ENCODE assay signal across 17 cellular contexts in the genomic region with DNA sequence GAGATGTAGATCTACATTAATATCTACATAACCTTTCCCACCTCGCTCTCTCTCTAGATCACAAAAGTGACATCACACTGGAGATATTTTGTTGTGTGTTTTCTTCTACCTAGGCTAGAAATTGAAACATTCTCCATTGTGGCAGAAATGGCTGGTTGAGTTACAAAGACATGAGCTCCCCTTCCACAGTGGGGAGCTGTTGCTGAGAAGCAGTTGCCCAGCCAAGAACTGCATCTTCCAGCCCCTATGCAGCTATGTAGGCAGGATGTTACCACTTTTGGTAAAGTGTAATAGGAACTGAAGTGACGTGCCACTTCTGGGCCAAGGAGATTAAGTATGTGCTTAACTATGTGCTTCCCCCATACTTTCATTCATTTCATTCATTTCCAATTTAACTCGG.
DNase-seq lines count a peak whose midpoint lies in the region; ATAC-seq, FAIRE-seq and TF ChIP-seq lines count a peak whose summit lies in the region.
"Had no signal": no experiment of that assay in that cellular context is flagged by ENCODE, and none has a peak within 500 bp of the region (broad histone marks: within the 10 kb centered on the region; RNA-seq: fewer than 3 reads in every experiment).

No MANE protein-coding gene starts in this region.

- H3K27ac ChIP-seq in H9 (ENCODE audit: insufficient read length, low read depth, low read length) (no peak overlapping the region), RWPE2 (ENCODE audit: poor library complexity, severe bottlenecking) (no peak overlapping the region), foreskin keratinocyte (no peak overlapping the region), neuronal stem cell (replicated peaks; ENCODE audit: low read length) (no peak overlapping the region)
- H3K27ac ChIP-seq: KMS-11 had no signal

- H3K79me1 ChIP-seq in H9 (ENCODE audit: insufficient read depth, low read depth, low read length, poor library complexity, severe bottlenecking) (no peaks in the 10 kb centered on the region), neuronal stem cell (ENCODE audit: low read depth, low read length) (no peaks in the 10 kb centered on the region)

- intact Hi-C loops in posterior vena cava (cut with DNase I) = no loop called here

- no peak for FAIRE-seq in D721Med (lab: Jason Lieb, UNC)
- FAIRE-seq: endometrium, H54 had no signal

- no peak overlapping the region for H3K4me3 Mint-ChIP-seq in H9
- H3K4me3 Mint-ChIP-seq: CD4-positive, alpha-beta T cell had no signal

- H3T11ph ChIP-seq in H9 (ENCODE audit: low read length) = no peak overlapping the region

- H2BK5ac ChIP-seq in H9 (ENCODE audit: insufficient read length, low read length) = no peak overlapping the region
- H2BK5ac ChIP-seq in neuronal stem cell (ENCODE audit: low read length) = no peak overlapping the region

- peaks cover 0 to 4% (median 2%) of the 10 kb centered on the region in 3 experiments; a peak in 2 of 7 replicates for H3K36me3 Mint-ChIP-seq in H9 (ENCODE audit: insufficient read depth in 1 of 3, low read depth in 3 of 3)

- H2BK20ac ChIP-seq in H9 (ENCODE audit: low read depth, low read length, poor library complexity, severe bottlenecking) = no peak overlapping the region

- H3K9me3 ChIP-seq in H9 (ENCODE audit: control insufficient read depth, low read depth, low read length) = no peaks in the 10 kb centered on the region
- H3K9me3 ChIP-seq in RWPE2 (ENCODE audit: severe bottlenecking) = no peaks in the 10 kb centered on the region
- H3K9me3 ChIP-seq in neuronal stem cell (replicated peaks in 1 of 2; ENCODE audit: control insufficient read depth in 2 of 2, insufficient read depth in 1 of 2, low read depth in 1 of 2, low read length in 2 of 2) = no peaks in the 10 kb centered on the region

- H3K36me3 ChIP-seq in RWPE2 (ENCODE audit: low read depth) = no peaks in the 10 kb centered on the region
- H3K36me3 ChIP-seq in neuronal stem cell (replicated peaks in 1 of 2; ENCODE audit: control insufficient read depth in 2 of 2, insufficient read depth in 2 of 2, low read length in 2 of 2) = no peaks in the 10 kb centered on the region

- ATAC-seq in RWPE2 (ENCODE audit: low read depth) (no peak), foreskin keratinocyte (no peak), GM18909 (IDR thresholded peaks at IDR 0.05; ENCODE audit: poor library complexity, unreplicated experiment) (no peak)
- ATAC-seq: activated CD4-positive, CD25-positive, alpha-beta regulatory T cell treated with anti-CD3 and anti-CD28 coated beads, Interleukin-2, amount 50 U/mL, for 24 hours had no signal

- no peak overlapping the region for H3K9ac ChIP-seq in H9 (ENCODE audit: extremely low read depth, insufficient read length, low read length)
- no peak overlapping the region for H3K9ac ChIP-seq in neuronal stem cell (ENCODE audit: low read depth, low read length, poor library complexity)
- H3K9ac ChIP-seq: KMS-11 had no signal

- H2AK5ac ChIP-seq in H9 (ENCODE audit: insufficient read length, low read length) (no peak overlapping the region), neuronal stem cell (ENCODE audit: low read depth, low read length) (no peak overlapping the region)

- TF ChIP-seq CTCF in D721Med (IDR thresholded peaks at IDR 0.05; ENCODE audit: insufficient read depth, missing control alignments) = peak; percentile 14
- peak; percentile 62 for TF ChIP-seq CTCF in H9 (conservative IDR thresholded peaks at IDR 0.05)
- peak; percentile 14 for TF ChIP-seq CTCF in RWPE2 (IDR thresholded peaks at IDR 0.05; ENCODE audit: poor library complexity, severe bottlenecking)
- peak; percentile 44 for TF ChIP-seq CTCF in foreskin keratinocyte (conservative IDR thresholded peaks at IDR 0.05)

- no peak overlapping the region for H2AFZ ChIP-seq in H9 (ENCODE audit: low read length)
- H2AFZ ChIP-seq in neuronal stem cell (ENCODE audit: low read length) = no peak overlapping the region

- no peak overlapping the region for H4K8ac ChIP-seq in H9 (replicated peaks; ENCODE audit: insufficient read length, low read depth, low read length)
- no peak overlapping the region for H4K8ac ChIP-seq in neuronal stem cell (ENCODE audit: low read depth, low read length)

- H3K4me2 ChIP-seq in H9 (ENCODE audit: insufficient read depth, insufficient read length, low read length) = no peak overlapping the region
- H3K4me2 ChIP-seq in neuronal stem cell (ENCODE audit: insufficient read depth, low read length, poor library complexity, severe bottlenecking) = no peak overlapping the region
- H3K4me2 ChIP-seq: KMS-11 had no signal

- no peaks in the 10 kb centered on the region for H3K27me3 Mint-ChIP-seq in H9 (ENCODE audit: low read depth)
- H3K27me3 Mint-ChIP-seq: CD4-positive, alpha-beta T cell had no signal

- H3K9me3 Mint-ChIP-seq in H9 = peaks cover 0 to 6% of the 10 kb centered on the region in 2 experiments; a peak in 4 of 5 replicates
- H3K9me3 Mint-ChIP-seq: CD4-positive, alpha-beta T cell had no signal

- 0 out of 4 replicates have a peak, but pooled peaks cover 0 to 2% of the 10 kb centered on the region in 2 experiments for H3K4me1 Mint-ChIP-seq in H9

- H4K5ac ChIP-seq in H9 (ENCODE audit: insufficient read length, low read depth, low read length) = no peak overlapping the region

- H3K27me3 ChIP-seq in H9 (ENCODE audit: insufficient read depth, low read length) (no peaks in the 10 kb centered on the region), RWPE2 (ENCODE audit: insufficient read depth, poor library complexity, severe bottlenecking) (no peaks in the 10 kb centered on the region), foreskin keratinocyte (no peaks in the 10 kb centered on the region), neuronal stem cell (ENCODE audit: control insufficient read depth in 3 of 3, insufficient read depth in 3 of 3, low read depth in 1 of 3, low read length in 3 of 3) (no peaks in the 10 kb centered on the region)

- H3K4ac ChIP-seq in H9 (ENCODE audit: low read depth, low read length) (no peak overlapping the region), neuronal stem cell (ENCODE audit: low read length) (no peak overlapping the region)

- H2BK15ac ChIP-seq in H9 (ENCODE audit: low read depth, low read length) = no peak overlapping the region
- H2BK15ac ChIP-seq in neuronal stem cell (ENCODE audit: low read length) = no peak overlapping the region

- H3K56ac ChIP-seq in H9 (ENCODE audit: insufficient read length, low read depth, low read length) = no peak overlapping the region

- H4K91ac ChIP-seq in H9 (ENCODE audit: insufficient read length, low read depth, low read length) = no peak overlapping the region
- H4K91ac ChIP-seq in neuronal stem cell (ENCODE audit: low read depth, low read length, poor library complexity) = no peak overlapping the region

- H3K4me3 ChIP-seq in RWPE2 (ENCODE audit: severe bottlenecking) = no peak overlapping the region
- H3K4me3 ChIP-seq in neuronal stem cell (ENCODE audit: low read length in 2 of 2) = no peak overlapping the region

- H3K79me2 ChIP-seq in H9 (ENCODE audit: insufficient read depth, low read length) = no peaks in the 10 kb centered on the region

- no peak for DNase-seq in D721Med (ENCODE audit: insufficient read length, low spot score)
- peak; percentile 62 for DNase-seq in H9
- DNase-seq in RWPE2 (ENCODE audit: low spot score) = no peak
- peak in 1 of 2 donors; percentile 11 for DNase-seq in foreskin keratinocyte
- no peak for DNase-seq in neuronal stem cell (ENCODE audit: low spot score)
- DNase-seq in NCI-H2029 (lab: John Stamatoyannopoulos, UW) = no peak
- DNase-seq in posterior vena cava (ENCODE audit: low spot score) = no peak
- DNase-seq: activated T-cell treated with anti-CD3 and anti-CD28 coated beads, Interleukin-2, amount 50 U/mL, for 1 hour; aorta; CD4-positive, alpha-beta T cell; NCI-H446 treated with DMSO at 0.1 percent for 48 hours; retina had no signal

- H3K23me2 ChIP-seq in H9 (ENCODE audit: insufficient read length, low read depth, low read length, poor library complexity, severe bottlenecking) = no peaks in the 10 kb centered on the region

- H3K4me1 ChIP-seq in H9 (ENCODE audit: insufficient read depth, low read length) (no peaks in the 10 kb centered on the region), RWPE2 (ENCODE audit: insufficient read depth, poor library complexity, severe bottlenecking) (no peaks in the 10 kb centered on the region), foreskin keratinocyte (peaks cover 3% of the 10 kb centered on the region), neuronal stem cell (ENCODE audit: control insufficient read depth in 2 of 2, insufficient read depth in 1 of 2, low read depth in 1 of 2, low read length in 2 of 2) (no peaks in the 10 kb centered on the region)

- H4K20me1 ChIP-seq in H9 (ENCODE audit: control insufficient read depth, insufficient read depth, insufficient read length) = no peaks in the 10 kb centered on the region

- no peak overlapping the region for H3K14ac ChIP-seq in H9 (ENCODE audit: insufficient read depth, low read length)
- H3K14ac ChIP-seq in neuronal stem cell (ENCODE audit: low read length) = no peak overlapping the region

- H3K18ac ChIP-seq in H9 (ENCODE audit: insufficient read length, low read depth, low read length) (no peak overlapping the region), neuronal stem cell (ENCODE audit: low read length) (no peak overlapping the region)

- H2BK120ac ChIP-seq in H9 (ENCODE audit: low read depth, low read length, poor library complexity, severe bottlenecking) (no peak overlapping the region), neuronal stem cell (ENCODE audit: low read depth, low read length) (no peak overlapping the region)

- H2BK12ac ChIP-seq in H9 (ENCODE audit: insufficient read length, low read depth, low read length) (no peak overlapping the region), neuronal stem cell (ENCODE audit: low read length) (no peak overlapping the region)

- no CpG with 5 or more reads among the region's 3 CpGs for WGBS in H9 (ENCODE audit: extremely low coverage, insufficient read length, low lambda C conversion rate)
- no CpG with 5 or more reads among the region's 3 CpGs for WGBS in neuronal stem cell (ENCODE audit: extremely low coverage in 2 of 2, insufficient read length in 2 of 2, insufficient replicate concordance in 1 of 2), 2 donors

- H3K27ac Mint-ChIP-seq in H9 = no peak overlapping the region
- H3K27ac Mint-ChIP-seq: CD4-positive, alpha-beta T cell had no signal

- H3K23ac ChIP-seq in H9 (ENCODE audit: insufficient read length, low read depth, low read length) (no peak overlapping the region), neuronal stem cell (ENCODE audit: low read depth, low read length, poor library complexity) (no peak overlapping the region)
